Comparison of ENCODE assay signal across 8 cellular contexts in the genomic region with DNA sequence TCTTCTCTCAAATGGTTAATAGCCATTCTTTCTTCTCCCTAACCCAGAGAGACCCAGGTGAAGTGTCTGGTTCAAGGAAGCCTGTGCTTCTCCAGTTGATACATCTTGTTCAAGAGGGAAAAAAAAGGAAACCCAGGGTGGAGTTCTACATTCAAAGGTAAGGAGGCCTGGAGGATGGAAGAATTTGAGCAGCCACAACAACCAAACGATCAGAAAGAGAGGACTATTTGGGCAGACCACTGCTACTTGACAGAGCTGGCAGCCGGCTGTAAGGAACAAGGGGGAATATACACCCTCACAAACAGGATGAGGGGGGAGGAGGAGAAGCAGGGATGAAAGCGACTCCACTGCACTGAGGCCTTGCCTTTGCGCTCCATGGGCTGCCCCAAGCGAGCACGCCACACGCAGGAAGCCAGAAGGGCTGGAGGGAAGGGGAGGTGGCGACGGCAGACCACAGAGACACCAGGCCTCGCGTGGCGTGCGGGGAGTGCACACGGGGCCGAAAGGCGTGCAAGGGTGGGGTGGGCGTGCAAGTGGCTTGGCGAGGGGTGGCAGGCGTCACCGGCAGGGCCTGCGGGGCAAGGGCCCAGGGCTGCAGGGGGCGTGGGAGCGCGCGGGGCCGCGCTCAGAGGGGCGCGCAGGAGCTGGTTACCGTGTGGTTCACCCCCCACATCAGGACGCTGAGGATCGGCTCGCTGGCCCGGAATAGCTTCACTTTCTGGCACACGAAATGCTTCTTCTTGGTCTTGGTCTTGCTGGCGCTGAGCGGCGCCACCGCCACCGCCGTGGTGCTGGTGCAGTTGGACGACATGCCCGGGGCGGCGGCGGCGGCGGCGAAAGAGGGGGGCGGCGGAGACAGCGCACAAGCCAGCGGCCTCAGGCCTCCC. TPM values are rescaled to one million over a fixed set of nuclear protein-coding genes. Genes with fewer than 3 reads are reported as not detected.
DNase-seq lines count a peak whose midpoint lies in the region; ATAC-seq and TF ChIP-seq lines count a peak whose summit lies in the region.

No MANE protein-coding gene starts in this region.

- TF ChIP-seq POLR2A in gastroesophageal sphincter (IDR thresholded peaks at IDR 0.05) = no peak

- peak overlapping the region; percentile 80 for H2AFZ ChIP-seq in PC-3 (ENCODE audit: low read length)

- H3K27ac ChIP-seq in A673 (ENCODE audit: low read depth, low read length, poor library complexity, severe bottlenecking) = peak overlapping the region; percentile 78
- H3K27ac ChIP-seq in PC-3 (ENCODE audit: low read length) = peak overlapping the region; percentile 49
- peak overlapping the region; percentile 94 to 100 (median 98) for H3K27ac ChIP-seq in gastroesophageal sphincter
- H3K27ac ChIP-seq in thymus (ENCODE audit: low read depth) = peak overlapping the region; percentile 91

- H3K9me3 ChIP-seq in A673 (ENCODE audit: low read depth, low read length, poor library complexity, severe bottlenecking) (no peaks in the 10 kb centered on the region), PC-3 (ENCODE audit: low read length) (no peaks in the 10 kb centered on the region), gastroesophageal sphincter (no peaks in the 10 kb centered on the region), thymus (ENCODE audit: control insufficient read depth) (no peaks in the 10 kb centered on the region)

- no peaks in the 10 kb centered on the region for H3F3A ChIP-seq in PC-3 (ENCODE audit: low read length, unreplicated experiment)

- no peaks in the 10 kb centered on the region for H3K9me2 ChIP-seq in PC-3 (replicated peaks; ENCODE audit: low read length)

- peak overlapping the region; percentile 78 for H3K4me2 ChIP-seq in PC-3 (ENCODE audit: low read length)

- H3K27me3 ChIP-seq in A673 (replicated peaks; ENCODE audit: insufficient read depth, low read depth, low read length, poor library complexity) (no peaks in the 10 kb centered on the region), PC-3 (ENCODE audit: low read length) (no peaks in the 10 kb centered on the region), gastroesophageal sphincter (no peaks in the 10 kb centered on the region), thymus (ENCODE audit: control insufficient read depth, insufficient read depth) (no peaks in the 10 kb centered on the region)

- TF ChIP-seq EP300 in gastroesophageal sphincter (IDR thresholded peaks at IDR 0.05) = no peak

- H3K36me3 ChIP-seq in A673 (ENCODE audit: insufficient read depth, low read length, poor library complexity, severe bottlenecking) = no peaks in the 10 kb centered on the region
- peaks cover 9% of the 10 kb centered on the region; the same call in 1 of the 2 replicates for H3K36me3 ChIP-seq in PC-3 (ENCODE audit: low read depth, low read length)
- H3K36me3 ChIP-seq in gastroesophageal sphincter = peaks cover 3 to 31% of the 10 kb centered on the region in 2 donors
- peaks cover 18% of the 10 kb centered on the region for H3K36me3 ChIP-seq in thymus (ENCODE audit: control insufficient read depth, insufficient read depth)

- intact Hi-C loops in A673 (cut with micrococcal nuclease; ENCODE audit: unreplicated experiment) = no loop called here
- intact Hi-C loops in PC-3 (cut with micrococcal nuclease) = loop anchor here (2.0 kb wide), 1 partner anchor 46 kb away; a partner anchor contains a TSS

- peak overlapping the region; percentile 69 for H3K4me3 ChIP-seq in A673 (ENCODE audit: low read depth, low read length, poor library complexity, severe bottlenecking)
- H3K4me3 ChIP-seq in PC-3 (ENCODE audit: low read length) = peak overlapping the region; percentile 72
- peak overlapping the region; percentile 94 for H3K4me3 ChIP-seq in gastroesophageal sphincter
- H3K4me3 ChIP-seq in thymus (ENCODE audit: low read length) = peak overlapping the region; percentile 86

- H3K79me2 ChIP-seq in PC-3 (ENCODE audit: low read length) = peaks cover 52% of the 10 kb centered on the region

- TF ChIP-seq CTCF in A673 (conservative IDR thresholded peaks at IDR 0.05; ENCODE audit: low read depth, low read length) = no peak
- TF ChIP-seq CTCF in PC-3 (conservative IDR thresholded peaks at IDR 0.05; ENCODE audit: low read depth, low read length) = no peak
- TF ChIP-seq CTCF in gastroesophageal sphincter (IDR thresholded peaks at IDR 0.05) = no peak

- DNase-seq in A673 (ENCODE audit: low spot score) (peak; percentile 19), PC-3 (peak; percentile 18), activated gamma-delta T cell (lab: John Stamatoyannopoulos, UW) (peak; percentile 53), nucleus accumbens (lab: John Stamatoyannopoulos, UW) (peak in 45 of 56 donors; percentile 6 to 74 (median 55))

- BruUV-seq in A673 (replicated peaks; lab: Mats Ljungman, UMichigan) (no TSS peak), PC-3 (replicated peaks; lab: Mats Ljungman, UMichigan) (no TSS peak)

- H3K4me1 ChIP-seq in A673 (ENCODE audit: insufficient read depth, low read length, poor library complexity, severe bottlenecking) (no peaks in the 10 kb centered on the region), PC-3 (ENCODE audit: insufficient read depth, low read length) (peaks cover 16% of the 10 kb centered on the region), gastroesophageal sphincter (peaks cover 3 to 55% (median 29%) of the 10 kb centered on the region in 3 donors), thymus (ENCODE audit: control insufficient read depth, insufficient read depth, low read length) (peaks cover 12% of the 10 kb centered on the region)

- H3K9ac ChIP-seq in PC-3 (ENCODE audit: low read length) = peak overlapping the region; percentile 98

- CTCF ChIA-PET in A673 (lab: Charles Lee) = interaction anchor here (0.6 kb wide), 1 partner anchor 351 kb away, joined by 3 read pairs; no protein-coding TSS in a partner anchor
- CTCF ChIA-PET in PC-3 (lab: Charles Lee) = no interaction called here

- POLR2A ChIA-PET in A673 (lab: Charles Lee; ENCODE audit: low non-redundant PET) (interaction anchor here (0.6 kb wide), 2 partner anchors 401 to 1013 kb away, joined by 3 read pairs; a partner anchor contains a TSS), PC-3 (lab: Charles Lee; ENCODE audit: unreplicated experiment) (no interaction called here)

- WGBS in gastroesophageal sphincter (ENCODE audit: low coverage in 1 of 2), 2 donors = 0% methylated on average over 4 to 11 of the region's 53 CpGs
- under 1% methylated on average over 53 of the region's 53 CpGs for WGBS in thymus

- peaks cover 9% of the 10 kb centered on the region; the same call in 1 of the 2 replicates for H4K20me1 ChIP-seq in PC-3 (ENCODE audit: low read length)

- ATAC-seq in GM18511 (IDR thresholded peaks at IDR 0.05; ENCODE audit: unreplicated experiment) (peak; percentile 29), HG03066 (IDR thresholded peaks at IDR 0.05; ENCODE audit: low read depth, unreplicated experiment) (peak; percentile 20), PC-3 (peak; percentile 25), gastroesophageal sphincter (peak; percentile 26)

RNA-seq across cellular contexts. Expression of a gene that starts 0.5 kb away (rescaled TPM):
- total RNA-seq in A673 (2021) = 28.0 and 35.7 TPM in 2 replicates
- 25.5 and 43.7 TPM in 2 replicates for total RNA-seq in PC-3 (2014; rRNA removed)
- 10 to 100 TPM; 43.9 to 80.3 (median 62.1) TPM for total RNA-seq in gastroesophageal sphincter
- 17.8 TPM for polyA plus RNA-seq in thymus

RNA-seq across cellular contexts. Expression of a gene that starts 26.3 kb away (rescaled TPM):
- total RNA-seq in A673 (2021) (13.5 and 14.1 TPM in 2 replicates), PC-3 (2014; rRNA removed) (11.8 and 15.0 TPM in 2 replicates), gastroesophageal sphincter (10 to 100 TPM; 13.6 to 35.0 (median 23.3) TPM)
- polyA plus RNA-seq in thymus = 36.2 TPM

RNA-seq across cellular contexts. Expression of a gene that starts 46.3 kb away (rescaled TPM):
- total RNA-seq in A673 (2021) = 217 and 232 TPM in 2 replicates
- 366 and 441 TPM in 2 replicates for total RNA-seq in PC-3 (2014; rRNA removed)
- 100 to 1,000 TPM; 107 to 123 (median 117) TPM for total RNA-seq in gastroesophageal sphincter
- 206 TPM for polyA plus RNA-seq in thymus

RNA-seq across cellular contexts. Expression of a gene that starts 50.7 kb away (rescaled TPM):
- 34.4 and 42.0 TPM in 2 replicates for total RNA-seq in A673 (2021)
- 14.1 and 15.8 TPM in 2 replicates for total RNA-seq in PC-3 (2014; rRNA removed)
- total RNA-seq in gastroesophageal sphincter = 10 to 100 TPM in 1 of 4 donors, 1 to 10 TPM in 3; 6.4 to 13.0 (median 9.7) TPM
- 12.6 TPM for polyA plus RNA-seq in thymus

RNA-seq across cellular contexts. Expression of a gene that starts 54.7 kb away (rescaled TPM):
- total RNA-seq in A673 (2021) (764 and 879 TPM in 2 replicates), PC-3 (2014; rRNA removed) (807 and 1,110 TPM in 2 replicates), gastroesophageal sphincter (1,000 to 10,000 TPM in 3 of 4 donors, 100 to 1,000 TPM in 1; 755 to 2,040 (median 1,511) TPM)
- 4,550 TPM for polyA plus RNA-seq in thymus

Comparison
In these comparisons a context has a peak if more than half of its experiments do, and no peak if none do; other contexts are left out.
1. Peak in every context shown above with its lines: DNase-seq, ATAC-seq, H3K4me3 ChIP-seq and H3K27ac ChIP-seq.